25 cellular contexts compared by ENCODE assay signal in genomic region chr3:35263477-35263876, GRCh38.
"Had no signal": no experiment of that assay in that cellular context is flagged by ENCODE, and none has a peak within 500 bp of the region (broad histone marks: within the 10 kb centered on the region; RNA-seq: fewer than 3 reads in every experiment).

No MANE protein-coding gene starts in this region.

- H3K27me3 Mint-ChIP-seq: memory B cell; naive thymus-derived CD4-positive, alpha-beta T cell; natural killer cell treated with Interleukin-12 subunit alpha and Interleukin-12 subunit beta and Interleukin-15 and Interleukin-18, amount 100 ng/mL, for 72 hours; progenitor cell of endocrine pancreas; stimulated activated memory B cell treated with anti-CD40 and anti-IgM and Interleukin-4, amounts not matched to agents 10 μg/mL and 1 μg/mL and 100 μg/mL, for 72 hours; stimulated activated naive CD8-positive, alpha-beta T cell treated with anti-CD3 and anti-CD28 coated beads, Interleukin-15, amount 100 ng/mL, for 72 hours; type B pancreatic cell had no signal

- H3K27ac Mint-ChIP-seq: memory B cell; naive thymus-derived CD4-positive, alpha-beta T cell; natural killer cell treated with Interleukin-12 subunit alpha and Interleukin-12 subunit beta and Interleukin-15 and Interleukin-18, amount 100 ng/mL, for 72 hours; progenitor cell of endocrine pancreas; stimulated activated memory B cell treated with anti-CD40 and anti-IgM and Interleukin-4, amounts not matched to agents 10 μg/mL and 1 μg/mL and 100 μg/mL, for 72 hours; stimulated activated naive CD8-positive, alpha-beta T cell treated with anti-CD3 and anti-CD28 coated beads, Interleukin-15, amount 100 ng/mL, for 72 hours; type B pancreatic cell had no signal

- H3K4me3 ChIP-seq: left ventricle myocardium inferior, lung, mucosa of descending colon, ovary, right atrium auricular region, right lobe of liver, smooth muscle cell, tibial nerve, uterus had no signal

- H3K4me3 Mint-ChIP-seq: memory B cell; naive thymus-derived CD4-positive, alpha-beta T cell; natural killer cell treated with Interleukin-12 subunit alpha and Interleukin-12 subunit beta and Interleukin-15 and Interleukin-18, amount 100 ng/mL, for 72 hours; stimulated activated memory B cell treated with anti-CD40 and anti-IgM and Interleukin-4, amounts not matched to agents 10 μg/mL and 1 μg/mL and 100 μg/mL, for 72 hours; stimulated activated naive CD8-positive, alpha-beta T cell treated with anti-CD3 and anti-CD28 coated beads, Interleukin-15, amount 100 ng/mL, for 72 hours; type B pancreatic cell had no signal

- H3K9me3 ChIP-seq: left ventricle myocardium inferior, mucosa of descending colon, ovary, right atrium auricular region, right lobe of liver, tibial nerve, uterus had no signal

- H3K4me1 ChIP-seq: left ventricle myocardium inferior, right atrium auricular region, right lobe of liver, tibial nerve, uterus had no signal

- H3K27ac ChIP-seq: left ventricle myocardium inferior, ovary, right atrium auricular region, right lobe of liver, tibial nerve, uterus had no signal

- H3K4me1 Mint-ChIP-seq: memory B cell; naive thymus-derived CD4-positive, alpha-beta T cell; stimulated activated memory B cell treated with anti-CD40 and anti-IgM and Interleukin-4, amounts not matched to agents 10 μg/mL and 1 μg/mL and 100 μg/mL, for 72 hours; stimulated activated naive CD8-positive, alpha-beta T cell treated with anti-CD3 and anti-CD28 coated beads, Interleukin-15, amount 100 ng/mL, for 72 hours had no signal

- H3K36me3 Mint-ChIP-seq: memory B cell; naive thymus-derived CD4-positive, alpha-beta T cell; natural killer cell treated with Interleukin-12 subunit alpha and Interleukin-12 subunit beta and Interleukin-15 and Interleukin-18, amount 100 ng/mL, for 72 hours; stimulated activated memory B cell treated with anti-CD40 and anti-IgM and Interleukin-4, amounts not matched to agents 10 μg/mL and 1 μg/mL and 100 μg/mL, for 72 hours; type B pancreatic cell had no signal

- ATAC-seq: mucosa of descending colon; naive thymus-derived CD4-positive, alpha-beta T cell; natural killer cell treated with Interleukin-12 subunit alpha and Interleukin-12 subunit beta and Interleukin-15 and Interleukin-18, amount 100 ng/mL, for 72 hours; right lobe of liver; stimulated activated memory B cell treated with anti-CD40 and anti-IgM and Interleukin-4, amounts not matched to agents 10 μg/mL and 1 μg/mL and 100 μg/mL, for 72 hours; stimulated activated naive CD8-positive, alpha-beta T cell treated with anti-CD3 and anti-CD28 coated beads, Interleukin-15, amount 100 ng/mL, for 72 hours had no signal

- DNase-seq: hippocampal formation; kidney; left ventricle myocardium inferior; midbrain; mucosa of descending colon; naive thymus-derived CD4-positive, alpha-beta T cell; ovary; right lobe of liver; stimulated activated CD4-positive, alpha-beta T cell treated with anti-CD3 and anti-CD28 coated beads, Interleukin-1b, Interleukin-23, amount 100 ng/mL, for 48 hours; stimulated activated CD4-positive, alpha-beta T cell treated with anti-CD3 and anti-CD28 coated beads, Interleukin-2, amount 100 ng/mL, for 48 hours; stimulated activated CD4-positive, alpha-beta T cell treated with anti-CD3 and anti-CD28 coated beads, Interleukin-4, amount 100 ng/mL, for 4 hours; stimulated activated CD8-positive, alpha-beta memory T cell treated with anti-CD3 and anti-CD28 coated beads, Interleukin-4, amount 100 ng/mL, for 48 hours; stimulated activated naive CD4-positive, alpha-beta T cell treated with Interleukin-2 at 50 U/mL for 16 hours; stimulated activated naive CD8-positive, alpha-beta T cell treated with anti-CD3 and anti-CD28 coated beads, Interleukin-15, amount 100 ng/mL, for 72 hours; substantia nigra; uterus had no signal

- H3K4me2 ChIP-seq: smooth muscle cell had no signal

- H3K36me3 ChIP-seq: left ventricle myocardium inferior, ovary, right atrium auricular region, right lobe of liver, tibial nerve, uterus had no signal

- H3K9me3 Mint-ChIP-seq: memory B cell; stimulated activated naive CD8-positive, alpha-beta T cell treated with anti-CD3 and anti-CD28 coated beads, Interleukin-15, amount 100 ng/mL, for 72 hours; type B pancreatic cell had no signal

- H3K27me3 ChIP-seq: ovary, right atrium auricular region, right lobe of liver, tibial nerve, uterus had no signal
